ENCODE assay signal across 2 cellular contexts in the genomic region with DNA sequence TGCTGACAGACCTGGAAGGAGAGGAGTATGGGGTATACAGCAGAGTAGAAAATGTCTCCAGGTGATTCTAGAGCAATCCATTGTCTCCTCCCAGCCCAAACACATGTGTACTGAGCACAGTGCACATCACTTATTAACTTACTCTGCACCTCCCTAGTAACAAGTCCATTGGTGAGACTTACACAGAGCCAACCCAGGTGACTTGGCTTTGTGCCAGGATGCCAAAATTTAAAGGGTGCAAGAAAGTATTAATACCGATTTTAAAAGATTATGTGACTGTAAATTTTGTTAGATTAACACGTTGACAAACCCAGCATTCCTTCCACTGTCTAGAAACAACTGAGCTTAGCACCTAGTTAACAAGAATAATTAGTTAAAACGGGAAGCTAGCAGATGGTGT. TPM values are rescaled to one million over a fixed set of nuclear protein-coding genes. Genes with fewer than 3 reads are reported as not detected.
"Had no signal": no experiment of that assay in that cellular context is flagged by ENCODE, and none has a peak within 500 bp of the region (broad histone marks: within the 10 kb centered on the region; RNA-seq: fewer than 3 reads in every experiment).

No MANE protein-coding gene starts in this region.

RNA-seq across cellular contexts. Expression of a gene that starts 58.8 kb away (rescaled TPM):
- total RNA-seq: GM23248, HFFc6 had no signal
- polyA plus RNA-seq: GM23248 had no signal
